19 cellular contexts compared by ENCODE assay signal in genomic region chr4:53321988-53322289, GRCh38. TPM values are rescaled to one million over a fixed set of nuclear protein-coding genes. Genes with fewer than 3 reads are reported as not detected.
DNase-seq lines count a peak whose midpoint lies in the region; FAIRE-seq and TF ChIP-seq lines count a peak whose summit lies in the region.
"Had no signal": no experiment of that assay in that cellular context is flagged by ENCODE, and none has a peak within 500 bp of the region (broad histone marks: within the 10 kb centered on the region; RNA-seq: fewer than 3 reads in every experiment).

No MANE protein-coding gene starts in this region.

- peaks cover 0 to 24% (median 0%) of the 10 kb centered on the region in 11 experiments; a peak in 4 of 22 replicates for H4K20me1 ChIP-seq in BLaER1 treated with 17β-estradiol and CSF1 and Interleukin-3, amounts not matched to agents 10 nM and 100 nM

- no peaks in the 10 kb centered on the region for H3K27me3 Mint-ChIP-seq in activated T-cell treated with anti-CD3 and anti-CD28 coated beads, Interleukin-2, amount 50 U/mL, for 24 hours
- H3K27me3 Mint-ChIP-seq: activated naive CD8-positive, alpha-beta T cell treated with anti-CD3 and anti-CD28 coated beads for 36 hours; naive thymus-derived CD8-positive, alpha-beta T cell; stimulated activated naive CD8-positive, alpha-beta T cell treated with anti-CD3 and anti-CD28 coated beads, Interleukin-15, amount 100 ng/mL, for 72 hours had no signal

- DNase-seq in SJCRH30 (no peak), epithelial cell of prostate (ENCODE audit: low read depth, low spot score) (no peak), GM12891 (ENCODE audit: insufficient read length, low spot score) (no peak), posterior cingulate gyrus (no peak), AG08395 (ENCODE audit: low spot score) (no peak)
- DNase-seq in activated T-cell treated with anti-CD3 and anti-CD28 coated beads, Interleukin-2, amount 50 U/mL, for 24 hours = no peak
- DNase-seq: activated CD4-positive, alpha-beta T cell treated with anti-CD3 and anti-CD28 coated beads, Interleukin-2, amount 50 U/mL, for 48 hours; activated naive CD8-positive, alpha-beta T cell treated with anti-CD3 and anti-CD28 coated beads for 36 hours; activated T-cell treated with anti-CD3 and anti-CD28 coated beads, Interleukin-2, amount 50 U/mL, for 48 hours; C1 segment of cervical spinal cord; central memory CD4-positive, alpha-beta T cell; effector memory CD4-positive, alpha-beta T cell; naive thymus-derived CD8-positive, alpha-beta T cell; NCI-H2029; NCI-H526; stimulated activated naive CD8-positive, alpha-beta T cell treated with anti-CD3 and anti-CD28 coated beads, Interleukin-15, amount 100 ng/mL, for 72 hours had no signal

- H3K4me1 Mint-ChIP-seq in activated T-cell treated with anti-CD3 and anti-CD28 coated beads, Interleukin-2, amount 50 U/mL, for 24 hours (ENCODE audit: low read depth) = peaks cover 32% of the 10 kb centered on the region

- no peak overlapping the region for H3K4me3 Mint-ChIP-seq in activated T-cell treated with anti-CD3 and anti-CD28 coated beads, Interleukin-2, amount 50 U/mL, for 24 hours
- H3K4me3 Mint-ChIP-seq: activated naive CD8-positive, alpha-beta T cell treated with anti-CD3 and anti-CD28 coated beads for 36 hours; naive thymus-derived CD8-positive, alpha-beta T cell; stimulated activated naive CD8-positive, alpha-beta T cell treated with anti-CD3 and anti-CD28 coated beads, Interleukin-15, amount 100 ng/mL, for 72 hours had no signal

- H3K4me2 ChIP-seq in BLaER1 treated with 17β-estradiol and CSF1 and Interleukin-3, amounts not matched to agents 10 nM and 100 nM = peak overlapping the region; percentile 35 to 79 (median 72)

- peaks cover 0 to 4% (median 0%) of the 10 kb centered on the region in 11 experiments; a peak in 2 of 22 replicates for H3K9me3 ChIP-seq in BLaER1 treated with 17β-estradiol and CSF1 and Interleukin-3, amounts not matched to agents 10 nM and 100 nM (replicated peaks in 1 of 11)
- H3K9me3 ChIP-seq in SJCRH30 (replicated peaks) = no peaks in the 10 kb centered on the region
- no peaks in the 10 kb centered on the region for H3K9me3 ChIP-seq in skeletal muscle tissue (ENCODE audit: control insufficient read depth in 3 of 3, low read length in 3 of 3)

- FAIRE-seq in GM12891 (lab: Jason Lieb, UNC) = no peak
- FAIRE-seq: HTR-8/SVneo had no signal

- TF ChIP-seq POLR2A in GM12891 (IDR thresholded peaks at IDR 0.05; ENCODE audit: low read depth, low read length) = no peak

- peak overlapping the region in 1 of 11 experiments; percentile 15; a peak in 1 of 22 replicates for H3K9ac ChIP-seq in BLaER1 treated with 17β-estradiol and CSF1 and Interleukin-3, amounts not matched to agents 10 nM and 100 nM
- H3K9ac ChIP-seq in skeletal muscle tissue (ENCODE audit: low read depth in 1 of 3, low read length in 3 of 3) = no peak overlapping the region

- intact Hi-C loops in posterior cingulate gyrus (cut with DNase I) = no loop called here

- peaks cover 0 to 16% (median 10%) of the 10 kb centered on the region in 11 experiments; a peak in 10 of 22 replicates for H3K36me3 ChIP-seq in BLaER1 treated with 17β-estradiol and CSF1 and Interleukin-3, amounts not matched to agents 10 nM and 100 nM
- H3K36me3 ChIP-seq in SJCRH30 (no peaks in the 10 kb centered on the region), skeletal muscle tissue (ENCODE audit: control insufficient read depth in 3 of 3, insufficient read depth in 3 of 3, low read length in 3 of 3) (no peaks in the 10 kb centered on the region)

- peaks cover 12 to 23% (median 14%) of the 10 kb centered on the region in 10 experiments for H3K4me1 ChIP-seq in BLaER1 treated with 17β-estradiol and CSF1 and Interleukin-3, amounts not matched to agents 10 nM and 100 nM
- H3K4me1 ChIP-seq in SJCRH30 (peaks cover 10% of the 10 kb centered on the region), skeletal muscle tissue (ENCODE audit: control insufficient read depth in 3 of 3, insufficient read depth in 3 of 3, low read length in 3 of 3) (peaks cover 0 to 4% (median 2%) of the 10 kb centered on the region in 3 donors)

- peak overlapping the region in 8 of 11 experiments; percentile 14 to 51 (median 45); a peak in 11 of 22 replicates for H3K27ac ChIP-seq in BLaER1 treated with 17β-estradiol and CSF1 and Interleukin-3, amounts not matched to agents 10 nM and 100 nM
- H3K27ac ChIP-seq in SJCRH30 (peak overlapping the region; percentile 15; the same call in 1 of the 2 replicates), epithelial cell of prostate (peak overlapping the region; percentile 72), skeletal muscle tissue (ENCODE audit: low read depth, low read length) (peak overlapping the region; percentile 34)

- H3K4me3 ChIP-seq in BLaER1 treated with 17β-estradiol and CSF1 and Interleukin-3, amounts not matched to agents 10 nM and 100 nM = no peak overlapping the region
- H3K4me3 ChIP-seq in SJCRH30 = no peak overlapping the region
- no peak overlapping the region for H3K4me3 ChIP-seq in skeletal muscle tissue (ENCODE audit: low read length in 3 of 3)

- no peaks in the 10 kb centered on the region for H3K27me3 ChIP-seq in BLaER1 treated with 17β-estradiol and CSF1 and Interleukin-3, amounts not matched to agents 10 nM and 100 nM
- H3K27me3 ChIP-seq in SJCRH30 = no peaks in the 10 kb centered on the region
- H3K27me3 ChIP-seq in skeletal muscle tissue (ENCODE audit: control insufficient read depth in 3 of 3, insufficient read depth in 3 of 3, low read length in 3 of 3) = no peaks in the 10 kb centered on the region

- H3K36me3 Mint-ChIP-seq in activated T-cell treated with anti-CD3 and anti-CD28 coated beads, Interleukin-2, amount 50 U/mL, for 24 hours (ENCODE audit: low read depth) = peaks cover 24% of the 10 kb centered on the region

- H3K9me3 Mint-ChIP-seq in activated T-cell treated with anti-CD3 and anti-CD28 coated beads, Interleukin-2, amount 50 U/mL, for 24 hours = no peaks in the 10 kb centered on the region
- H3K9me3 Mint-ChIP-seq: activated naive CD8-positive, alpha-beta T cell treated with anti-CD3 and anti-CD28 coated beads for 36 hours had no signal

- no peak overlapping the region for H3K27ac Mint-ChIP-seq in activated T-cell treated with anti-CD3 and anti-CD28 coated beads, Interleukin-2, amount 50 U/mL, for 24 hours
- H3K27ac Mint-ChIP-seq: activated naive CD8-positive, alpha-beta T cell treated with anti-CD3 and anti-CD28 coated beads for 36 hours; stimulated activated naive CD8-positive, alpha-beta T cell treated with anti-CD3 and anti-CD28 coated beads, Interleukin-15, amount 100 ng/mL, for 72 hours had no signal

TF ChIP-seq in GM12891, 5 proteins besides CTCF, POLR2A, EP300 and RAD21:
- TF ChIP-seq TAF1 (IDR thresholded peaks at IDR 0.05; ENCODE audit: low read depth, low read length) (no peak), POU2F2 (IDR thresholded peaks at IDR 0.05; ENCODE audit: low read depth, low read length) (no peak)

RNA-seq across cellular contexts. Expression of gene SCFD2, which starts 43.9 kb away (rescaled TPM):
- 25.3 and 27.0 TPM in 2 replicates for total RNA-seq in SJCRH30 (2014; rRNA removed; shearing (Covaris generic))
- total RNA-seq in skeletal muscle tissue = 16.2 TPM
- polyA plus RNA-seq in GM12891 (2012; ENCODE audit: low read depth, missing spikeins) = 11.3 TPM

RNA-seq across cellular contexts. Expression of gene FIP1L1, which starts 55.5 kb away (rescaled TPM):
- 89.8 and 95.2 TPM in 2 replicates for total RNA-seq in SJCRH30 (2014; rRNA removed; shearing (Covaris generic))
- 56.4 TPM for total RNA-seq in skeletal muscle tissue
- polyA plus RNA-seq in GM12891 (2012; ENCODE audit: low read depth, missing spikeins) = 48.0 TPM

Comparison
In these comparisons a context has a peak if more than half of its experiments do, and no peak if none do; other contexts are left out.
1. H3K27ac ChIP-seq: peak in every context shown above with its lines; median percentile 72 in epithelial cell of prostate; 45 in BLaER1 treated with 17β-estradiol and CSF1 and Interleukin-3, amounts not matched to agents 10 nM and 100 nM; 34 in skeletal muscle tissue; 15 in SJCRH30.